1 cellular context compared by ENCODE assay signal in genomic region chr11:31248768-31249167, GRCh38.
TF ChIP-seq lines count a peak whose summit lies in the region.

No MANE protein-coding gene starts in this region.

TF ChIP-seq in GM23338, 12 proteins besides CTCF, POLR2A, EP300 and RAD21 (continued from another document):
- TF ChIP-seq, protein P1, sequence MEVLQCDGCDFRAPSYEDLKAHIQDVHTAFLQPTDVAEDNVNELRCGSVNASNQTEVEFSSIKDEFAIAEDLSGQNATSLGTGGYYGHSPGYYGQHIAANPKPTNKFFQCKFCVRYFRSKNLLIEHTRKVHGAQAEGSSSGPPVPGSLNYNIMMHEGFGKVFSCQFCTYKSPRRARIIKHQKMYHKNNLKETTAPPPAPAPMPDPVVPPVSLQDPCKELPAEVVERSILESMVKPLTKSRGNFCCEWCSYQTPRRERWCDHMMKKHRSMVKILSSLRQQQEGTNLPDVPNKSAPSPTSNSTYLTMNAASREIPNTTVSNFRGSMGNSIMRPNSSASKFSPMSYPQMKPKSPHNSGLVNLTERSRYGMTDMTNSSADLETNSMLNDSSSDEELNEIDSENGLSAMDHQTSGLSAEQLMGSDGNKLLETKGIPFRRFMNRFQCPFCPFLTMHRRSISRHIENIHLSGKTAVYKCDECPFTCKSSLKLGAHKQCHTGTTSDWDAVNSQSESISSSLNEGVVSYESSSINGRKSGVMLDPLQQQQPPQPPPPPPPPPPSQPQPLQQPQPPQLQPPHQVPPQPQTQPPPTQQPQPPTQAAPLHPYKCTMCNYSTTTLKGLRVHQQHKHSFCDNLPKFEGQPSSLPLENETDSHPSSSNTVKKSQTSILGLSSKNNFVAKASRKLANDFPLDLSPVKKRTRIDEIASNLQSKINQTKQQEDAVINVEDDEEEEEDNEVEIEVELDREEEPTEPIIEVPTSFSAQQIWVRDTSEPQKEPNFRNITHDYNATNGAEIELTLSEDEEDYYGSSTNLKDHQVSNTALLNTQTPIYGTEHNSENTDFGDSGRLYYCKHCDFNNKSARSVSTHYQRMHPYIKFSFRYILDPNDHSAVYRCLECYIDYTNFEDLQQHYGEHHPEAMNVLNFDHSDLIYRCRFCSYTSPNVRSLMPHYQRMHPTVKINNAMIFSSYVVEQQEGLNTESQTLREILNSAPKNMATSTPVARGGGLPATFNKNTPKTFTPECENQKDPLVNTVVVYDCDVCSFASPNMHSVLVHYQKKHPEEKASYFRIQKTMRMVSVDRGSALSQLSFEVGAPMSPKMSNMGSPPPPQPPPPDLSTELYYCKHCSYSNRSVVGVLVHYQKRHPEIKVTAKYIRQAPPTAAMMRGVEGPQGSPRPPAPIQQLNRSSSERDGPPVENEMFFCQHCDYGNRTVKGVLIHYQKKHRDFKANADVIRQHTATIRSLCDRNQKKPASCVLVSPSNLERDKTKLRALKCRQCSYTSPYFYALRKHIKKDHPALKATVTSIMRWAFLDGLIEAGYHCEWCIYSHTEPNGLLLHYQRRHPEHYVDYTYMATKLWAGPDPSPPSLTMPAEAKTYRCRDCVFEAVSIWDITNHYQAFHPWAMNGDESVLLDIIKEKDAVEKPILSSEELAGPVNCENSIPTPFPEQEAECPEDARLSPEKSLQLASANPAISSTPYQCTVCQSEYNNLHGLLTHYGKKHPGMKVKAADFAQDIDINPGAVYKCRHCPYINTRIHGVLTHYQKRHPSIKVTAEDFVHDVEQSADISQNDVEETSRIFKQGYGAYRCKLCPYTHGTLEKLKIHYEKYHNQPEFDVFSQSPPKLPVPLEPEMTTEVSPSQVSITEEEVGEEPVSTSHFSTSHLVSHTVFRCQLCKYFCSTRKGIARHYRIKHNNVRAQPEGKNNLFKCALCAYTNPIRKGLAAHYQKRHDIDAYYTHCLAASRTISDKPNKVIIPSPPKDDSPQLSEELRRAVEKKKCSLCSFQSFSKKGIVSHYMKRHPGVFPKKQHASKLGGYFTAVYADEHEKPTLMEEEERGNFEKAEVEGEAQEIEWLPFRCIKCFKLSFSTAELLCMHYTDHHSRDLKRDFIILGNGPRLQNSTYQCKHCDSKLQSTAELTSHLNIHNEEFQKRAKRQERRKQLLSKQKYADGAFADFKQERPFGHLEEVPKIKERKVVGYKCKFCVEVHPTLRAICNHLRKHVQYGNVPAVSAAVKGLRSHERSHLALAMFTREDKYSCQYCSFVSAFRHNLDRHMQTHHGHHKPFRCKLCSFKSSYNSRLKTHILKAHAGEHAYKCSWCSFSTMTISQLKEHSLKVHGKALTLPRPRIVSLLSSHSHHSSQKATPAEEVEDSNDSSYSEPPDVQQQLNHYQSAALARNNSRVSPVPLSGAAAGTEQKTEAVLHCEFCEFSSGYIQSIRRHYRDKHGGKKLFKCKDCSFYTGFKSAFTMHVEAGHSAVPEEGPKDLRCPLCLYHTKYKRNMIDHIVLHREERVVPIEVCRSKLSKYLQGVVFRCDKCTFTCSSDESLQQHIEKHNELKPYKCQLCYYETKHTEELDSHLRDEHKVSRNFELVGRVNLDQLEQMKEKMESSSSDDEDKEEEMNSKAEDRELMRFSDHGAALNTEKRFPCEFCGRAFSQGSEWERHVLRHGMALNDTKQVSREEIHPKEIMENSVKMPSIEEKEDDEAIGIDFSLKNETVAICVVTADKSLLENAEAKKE (CRISPR knock-in tag; IDR thresholded peaks at IDR 0.05): no peak
- TF ChIP-seq EZH2 (IDR thresholded peaks at IDR 0.05; ENCODE audit: low read depth, unreplicated experiment) (no peak), STAT1 (IDR thresholded peaks at IDR 0.05; ENCODE audit: unreplicated experiment) (no peak)
